Comparison of ENCODE assay signal across 6 cellular contexts in the genomic region with DNA sequence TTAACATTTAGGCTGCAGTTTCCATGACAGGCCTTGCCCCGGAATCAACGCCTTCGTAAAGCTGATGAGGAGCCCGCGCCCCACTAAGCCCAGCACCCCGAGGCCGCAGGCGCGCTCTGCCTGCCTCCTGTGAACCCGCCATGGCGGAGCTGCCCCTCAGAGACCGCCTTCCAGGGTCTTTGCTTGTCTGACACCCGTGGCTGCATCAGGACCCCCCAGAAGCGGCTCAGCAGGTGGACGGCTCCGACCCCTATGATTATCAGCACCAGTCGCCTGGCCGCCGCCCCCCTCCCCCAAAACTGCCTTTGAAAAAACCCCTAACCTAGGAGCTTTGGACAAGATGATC. TPM values are rescaled to one million over a fixed set of nuclear protein-coding genes. Genes with fewer than 3 reads are reported as not detected.
A peak's percentile ranks its signal among the peaks of the same experiment; 100 is the strongest.
DNase-seq lines count a peak whose midpoint lies in the region; ATAC-seq and TF ChIP-seq lines count a peak whose summit lies in the region.

No MANE protein-coding gene starts in this region.

- H3K4me2 ChIP-seq in SK-N-SH (peak overlapping the region; percentile 93; the same call in 1 of the 2 replicates), fibroblast of lung (ENCODE audit: extremely low read depth, insufficient read depth, low read length) (peak overlapping the region; percentile 65)

- DNase-seq in SK-N-SH (no peak), fibroblast of lung (ENCODE audit: low read depth in 2 of 2) (no peak), epidermal melanocyte (ENCODE audit: insufficient read length, low spot score) (no peak)
- DNase-seq in activated CD4-positive, alpha-beta T cell treated with anti-CD3 and anti-CD28 coated beads for 4 hours, result no peak

- 77% methylated on average over 18 of the region's 19 CpGs for WGBS in SK-N-SH (ENCODE audit: low lambda C conversion rate)

- POLR2A ChIA-PET in SK-N-SH (lab: Yijun Ruan, JAX), result interaction anchor here (0.5 kb wide), 1 partner anchor 12 kb away, joined by 3 read pairs; no protein-coding TSS in a partner anchor

- ATAC-seq in SK-N-SH treated with all-trans-retinoic acid at 6 μM for 48 hours, result no peak

- peaks cover 3% of the 10 kb centered on the region for H3F3A ChIP-seq in SK-N-SH (replicated peaks; ENCODE audit: insufficient read depth)

- H3K4me3 ChIP-seq in SK-N-SH (ENCODE audit: low read depth in 2 of 2, low read length in 1 of 2) (peak overlapping the region in 1 of 2 experiments; percentile 95; a peak in 2 of 4 replicates), fibroblast of lung (replicated peaks in 1 of 4; ENCODE audit: control extremely low read depth in 1 of 4, insufficient read depth in 1 of 4, low read depth in 3 of 4, low read length in 4 of 4) (peak overlapping the region; percentile 25 to 87 (median 71)), subcutaneous abdominal adipose tissue (ENCODE audit: low read depth in 1 of 5, low read length in 5 of 5) (peak overlapping the region in 4 of 5 donors; percentile 81 to 92 (median 87))

- no peaks in the 10 kb centered on the region for H3K9me2 ChIP-seq in SK-N-SH

- H3K36me3 ChIP-seq in SK-N-SH (replicated peaks in 1 of 2; ENCODE audit: control insufficient read depth in 1 of 2, insufficient read depth in 2 of 2, low read length in 1 of 2) (peaks cover 11 to 56% of the 10 kb centered on the region in 2 experiments), fibroblast of lung (ENCODE audit: control insufficient read depth, insufficient read depth, low read length) (peaks cover 15% of the 10 kb centered on the region), subcutaneous abdominal adipose tissue (ENCODE audit: control insufficient read depth in 5 of 5, insufficient read depth in 5 of 5, low read length in 5 of 5) (peaks cover 0 to 52% (median 50%) of the 10 kb centered on the region in 5 donors)

- 0 out of 2 replicates have a peak, but pooled peaks cover 7% of the 10 kb centered on the region for H4K20me1 ChIP-seq in SK-N-SH (ENCODE audit: insufficient read depth)
- no peaks in the 10 kb centered on the region for H4K20me1 ChIP-seq in fibroblast of lung (ENCODE audit: control insufficient read depth, extremely low read depth, insufficient read depth, low read length)

- peak overlapping the region in 1 of 2 experiments; percentile 55; a peak in 1 of 4 replicates for H3K27ac ChIP-seq in SK-N-SH (ENCODE audit: low read depth in 2 of 2, low read length in 1 of 2)
- peak overlapping the region; percentile 69 for H3K27ac ChIP-seq in fibroblast of lung (ENCODE audit: insufficient read depth, low read length)
- H3K27ac ChIP-seq in subcutaneous abdominal adipose tissue (ENCODE audit: low read depth, low read length), result peak overlapping the region; percentile 57

- H3K4me1 ChIP-seq in SK-N-SH (ENCODE audit: control insufficient read depth in 1 of 2, insufficient read depth in 2 of 2, low read depth in 1 of 2, low read length in 1 of 2) (peaks cover 6 to 14% of the 10 kb centered on the region in 2 experiments; a peak in 3 of 4 replicates), fibroblast of lung (ENCODE audit: control insufficient read depth, extremely low read depth, insufficient read depth, low read length) (peaks cover 7% of the 10 kb centered on the region), subcutaneous abdominal adipose tissue (ENCODE audit: control insufficient read depth in 5 of 5, insufficient read depth in 5 of 5, low read length in 5 of 5) (peaks cover 5 to 35% (median 26%) of the 10 kb centered on the region in 5 donors)

- no peak for TF ChIP-seq EP300 in SK-N-SH (IDR thresholded peaks at IDR 0.05; ENCODE audit: borderline replicate concordance in 1 of 2, low read depth in 1 of 2, low read length in 1 of 2)

- H2AFZ ChIP-seq in SK-N-SH (ENCODE audit: low read depth) (peak overlapping the region; percentile 65; the same call in 1 of the 2 replicates), fibroblast of lung (ENCODE audit: low read length) (peak overlapping the region; percentile 57)

- H3K27me3 ChIP-seq in SK-N-SH (ENCODE audit: insufficient read depth) (no peaks in the 10 kb centered on the region), fibroblast of lung (ENCODE audit: control insufficient read depth, insufficient read depth, low read length) (no peaks in the 10 kb centered on the region), subcutaneous abdominal adipose tissue (ENCODE audit: control insufficient read depth in 5 of 5, insufficient read depth in 4 of 5, low read length in 5 of 5) (no peaks in the 10 kb centered on the region)

- H3K9ac ChIP-seq in SK-N-SH, result no peak overlapping the region
- H3K9ac ChIP-seq in fibroblast of lung (ENCODE audit: insufficient read depth, low read length), result peak overlapping the region; percentile 55
- peak overlapping the region in 4 of 5 donors; percentile 59 to 84 (median 81) for H3K9ac ChIP-seq in subcutaneous abdominal adipose tissue (ENCODE audit: low read length in 5 of 5)

- H3K9me3 ChIP-seq in SK-N-SH, result no peaks in the 10 kb centered on the region
- H3K9me3 ChIP-seq in fibroblast of lung (ENCODE audit: control insufficient read depth, insufficient read depth, low read depth, low read length), result no peaks in the 10 kb centered on the region
- H3K9me3 ChIP-seq in subcutaneous abdominal adipose tissue (ENCODE audit: control insufficient read depth in 5 of 5, low read length in 5 of 5), result no peaks in the 10 kb centered on the region

- CTCF ChIA-PET in SK-N-SH (lab: Yijun Ruan, JAX), result interaction anchor here (0.7 to 4.0 kb wide), 13 partner anchors 9 to 59 kb away, joined by 3 to 27 read pairs (median 4); a partner anchor contains a TSS

- TF ChIP-seq CTCF in SK-N-SH (IDR thresholded peaks at IDR 0.05), result no peak
- no peak for TF ChIP-seq CTCF in fibroblast of lung (conservative IDR thresholded peaks at IDR 0.05 in 1 of 2, IDR thresholded peaks at IDR 0.05 in 1 of 2; ENCODE audit: low read depth in 1 of 2, low read length in 2 of 2)

- peaks cover 44% of the 10 kb centered on the region for H3K79me2 ChIP-seq in SK-N-SH (ENCODE audit: insufficient read depth)
- peaks cover 28% of the 10 kb centered on the region for H3K79me2 ChIP-seq in fibroblast of lung (ENCODE audit: control insufficient read depth, insufficient read depth, low read length)

- TF ChIP-seq RAD21 in SK-N-SH (IDR thresholded peaks at IDR 0.05; ENCODE audit: low read length), result no peak

TF ChIP-seq in SK-N-SH, 30 proteins besides CTCF, POLR2A, EP300 and RAD21 (continues in another document):
- no peak for TF ChIP-seq ELF1 (IDR thresholded peaks at IDR 0.05)
- TF ChIP-seq EZH2phosphoT487 (IDR thresholded peaks at IDR 0.05; ENCODE audit: borderline replicate concordance, low read depth), result no peak
- no peak for TF ChIP-seq TEAD4 (IDR thresholded peaks at IDR 0.05; ENCODE audit: borderline replicate concordance, insufficient read depth)
- no peak for TF ChIP-seq NFIC (IDR thresholded peaks at IDR 0.05; ENCODE audit: borderline replicate concordance)
- TF ChIP-seq RFX5 (IDR thresholded peaks at IDR 0.05; ENCODE audit: low read length), result no peak

TF ChIP-seq in SK-N-SH treated with all-trans-retinoic acid at 6 μM for 48 hours, 23 proteins besides CTCF, POLR2A, EP300 and RAD21 (continues in another document):
- TF ChIP-seq SNAI2 (CRISPR knock-in tag; IDR thresholded peaks at IDR 0.05) (no peak), BACH2 (CRISPR knock-in tag; IDR thresholded peaks at IDR 0.05; ENCODE audit: borderline replicate concordance) (no peak), ZFP30 (CRISPR knock-in tag; IDR thresholded peaks at IDR 0.05) (no peak), GLIS3 (CRISPR knock-in tag; IDR thresholded peaks at IDR 0.05) (no peak), OSR1 (CRISPR knock-in tag; IDR thresholded peaks at IDR 0.05) (no peak)

RNA-seq across cellular contexts. Expression of a gene that starts 0.5 kb away (rescaled TPM):
- polyA plus RNA-seq in SK-N-SH (2012; rRNA removed), result 59.9 and 84.3 TPM in 2 replicates
- 19.4 and 28.3 TPM in 2 replicates for polyA plus RNA-seq in SK-N-SH (2012; cell fraction: cytosol; rRNA removed)
- polyA plus RNA-seq in SK-N-SH (2012; cell fraction: nucleus; rRNA removed), result 390 and 417 TPM in 2 replicates
- total RNA-seq in fibroblast of lung, result 17.2 and 20.6 TPM in 2 replicates
- 15.7 and 17.0 TPM in 2 replicates for polyA plus RNA-seq in fibroblast of lung
- polyA plus RNA-seq in fibroblast of lung (2012), result 11.4 and 16.2 TPM in 2 replicates
- polyA minus RNA-seq in fibroblast of lung (ENCODE audit: low replicate concordance), result 16.1 and 20.5 TPM in 2 replicates

RNA-seq across cellular contexts. Expression of a gene that starts 11.1 kb away (rescaled TPM):
- polyA plus RNA-seq in SK-N-SH (2012; rRNA removed) (39.3 and 43.1 TPM in 2 replicates), fibroblast of lung (12.7 and 20.4 TPM in 2 replicates)
- 26.8 and 33.2 TPM in 2 replicates for polyA plus RNA-seq in SK-N-SH (2012; cell fraction: cytosol; rRNA removed)
- polyA plus RNA-seq in SK-N-SH (2012; cell fraction: nucleus; rRNA removed), result 68.6 and 77.5 TPM in 2 replicates
- 11.2 and 14.1 TPM in 2 replicates for total RNA-seq in fibroblast of lung
- polyA plus RNA-seq in fibroblast of lung (2012), result 16.5 and 24.8 TPM in 2 replicates
- polyA minus RNA-seq in fibroblast of lung (ENCODE audit: low replicate concordance), result 4.9 and 6.2 TPM in 2 replicates

RNA-seq across cellular contexts. Expression of a gene that starts 26.3 kb away (rescaled TPM):
- 49.7 and 54.8 TPM in 2 replicates for polyA plus RNA-seq in SK-N-SH (2012; rRNA removed)
- 16.9 and 27.5 TPM in 2 replicates for polyA plus RNA-seq in SK-N-SH (2012; cell fraction: cytosol; rRNA removed)
- 230 and 242 TPM in 2 replicates for polyA plus RNA-seq in SK-N-SH (2012; cell fraction: nucleus; rRNA removed)
- total RNA-seq in fibroblast of lung, result 11.0 and 17.2 TPM in 2 replicates
- 8.3 and 11.8 TPM in 2 replicates for polyA plus RNA-seq in fibroblast of lung
- 8.0 and 14.2 TPM in 2 replicates for polyA plus RNA-seq in fibroblast of lung (2012)
- 27.8 and 28.5 TPM in 2 replicates for polyA minus RNA-seq in fibroblast of lung (ENCODE audit: low replicate concordance)

RNA-seq across cellular contexts. Expression of a gene that starts 27.6 kb away (rescaled TPM):
- polyA plus RNA-seq in SK-N-SH (2012; rRNA removed) (39.4 and 58.9 TPM in 2 replicates), fibroblast of lung (10.9 and 15.2 TPM in 2 replicates)
- polyA plus RNA-seq in SK-N-SH (2012; cell fraction: cytosol; rRNA removed), result 32.3 and 39.9 TPM in 2 replicates
- polyA plus RNA-seq in SK-N-SH (2012; cell fraction: nucleus; rRNA removed), result 29.5 and 53.2 TPM in 2 replicates
- 41.3 and 53.2 TPM in 2 replicates for total RNA-seq in fibroblast of lung
- 38.2 and 60.9 TPM in 2 replicates for polyA plus RNA-seq in fibroblast of lung (2012)
- 2.3 TPM in 2 replicates for polyA minus RNA-seq in fibroblast of lung (ENCODE audit: low replicate concordance)

RNA-seq across cellular contexts. Expression of a gene that starts 29.0 kb away (rescaled TPM):
- 0.88 and 0.99 TPM in 2 replicates for polyA plus RNA-seq in SK-N-SH (2012; rRNA removed)
- 0.24 and 0.35 TPM in 2 replicates for polyA plus RNA-seq in SK-N-SH (2012; cell fraction: cytosol; rRNA removed)
- 10.1 and 11.1 TPM in 2 replicates for polyA plus RNA-seq in SK-N-SH (2012; cell fraction: nucleus; rRNA removed)
- 1.3 and 3.0 TPM in 2 replicates for total RNA-seq in fibroblast of lung
- 0.20 and 0.23 TPM in 2 replicates for polyA plus RNA-seq in fibroblast of lung
- 0.62 and 0.75 TPM in 2 replicates for polyA plus RNA-seq in fibroblast of lung (2012)
- polyA minus RNA-seq in fibroblast of lung (ENCODE audit: low replicate concordance), result 0.90 and 1.2 TPM in 2 replicates
